ENCODE assay signal across 7 cellular contexts in the genomic region with DNA sequence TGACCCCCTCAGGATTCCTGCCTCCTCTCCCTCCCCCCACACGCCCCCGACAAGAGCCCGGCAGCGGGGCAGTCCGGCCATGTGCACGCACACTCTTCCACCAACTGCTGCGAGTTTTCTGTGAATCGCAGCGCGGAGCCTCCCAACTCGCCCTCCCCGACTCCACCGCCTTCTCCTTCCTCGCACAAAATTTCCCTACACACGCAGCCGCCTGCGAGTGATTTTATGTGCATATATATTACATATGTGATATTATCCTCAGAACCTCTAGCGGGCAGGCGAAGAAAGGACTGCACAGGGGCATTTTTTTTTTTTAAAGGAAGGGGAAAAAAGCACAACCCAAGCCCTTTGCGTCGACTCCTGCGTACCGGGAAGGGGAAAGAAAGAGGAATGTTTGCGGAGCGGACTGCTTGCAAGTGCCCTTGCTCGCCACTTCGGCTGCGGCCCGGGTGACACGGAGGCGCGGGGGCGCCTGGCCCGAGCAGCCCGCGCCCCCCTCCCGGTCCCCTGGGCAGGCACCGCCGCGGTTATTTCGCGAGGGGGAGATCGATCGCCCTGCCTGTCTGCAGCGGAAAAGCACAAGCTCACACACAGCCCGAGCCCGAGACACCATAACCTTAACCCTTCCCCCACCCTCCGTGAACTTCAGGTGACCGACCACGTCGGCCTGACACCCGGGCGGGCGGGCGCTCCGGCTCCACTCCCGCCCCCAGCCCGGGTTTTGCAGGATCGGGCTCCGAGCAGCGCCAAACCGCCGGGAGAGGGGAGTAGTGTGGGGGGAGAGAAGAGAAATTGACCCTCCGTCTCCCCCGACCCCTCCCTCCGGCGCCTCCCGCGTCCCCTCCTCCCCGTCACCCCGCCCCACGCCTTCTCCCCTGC. TPM values are rescaled to one million over a fixed set of nuclear protein-coding genes. Genes with fewer than 3 reads are reported as not detected.
DNase-seq lines count a peak whose midpoint lies in the region; TF ChIP-seq lines count a peak whose summit lies in the region.

No MANE protein-coding gene starts in this region.

- peak overlapping the region; percentile 97 for H3K4me2 ChIP-seq in mammary epithelial cell (ENCODE audit: insufficient read depth, low read depth, low read length)

- peak overlapping the region; percentile 97 for H3K27ac Mint-ChIP-seq in HFFc6

- H3K27ac ChIP-seq in VCaP (peak overlapping the region; percentile 94), mammary epithelial cell (ENCODE audit: insufficient read depth, low read depth, low read length) (peak overlapping the region; percentile 74)

- WGBS in mammary epithelial cell (ENCODE audit: low coverage, missing lambda C conversion rate): 1% methylated on average over 23 of the region's 72 CpGs

- H4K20me1 ChIP-seq in mammary epithelial cell (ENCODE audit: insufficient read depth, low read length): no peaks in the 10 kb centered on the region

- H3K27me3 ChIP-seq in mammary epithelial cell (ENCODE audit: insufficient read depth, low read length): no peaks in the 10 kb centered on the region

- no peaks in the 10 kb centered on the region for H3K9me3 Mint-ChIP-seq in HFFc6

- peak overlapping the region; percentile 96 for H3K4me3 Mint-ChIP-seq in HFFc6

- H3K36me3 Mint-ChIP-seq in HFFc6 (ENCODE audit: low read depth): peaks cover 5% of the 10 kb centered on the region; the same call in 1 of the 2 replicates

- H3K9ac ChIP-seq in mammary epithelial cell (ENCODE audit: insufficient read depth, low read length): peak overlapping the region; percentile 80

- intact Hi-C loops in mammary epithelial cell (cut with micrococcal nuclease): loop anchor here (1.0 to 10.0 kb wide), 6 partner anchors 16 to 978 kb away; partner anchors contain the start of gene MMAA

- DNase-seq in GM13976 (ENCODE audit: low spot score): peak; percentile 84
- peak; percentile 62 for DNase-seq in HFFc6
- DNase-seq in NCI-H1092 treated with DMSO at 0.1 percent for 48 hours (lab: John Stamatoyannopoulos, UW): peak; percentile 70
- peak; percentile 67 for DNase-seq in mammary epithelial cell
- DNase-seq in inferior parietal cortex (ENCODE audit: extremely low spot score): peak; percentile 58
- DNase-seq in stimulated activated CD4-positive, alpha-beta T cell treated with anti-CD3 and anti-CD28 coated beads, Interleukin-12 subunit alpha, Interleukin-12 subunit beta, amount 100 ng/mL, for 24 hours (ENCODE audit: low read depth in 2 of 2): peak; percentile 31 to 45

- H3K4me1 Mint-ChIP-seq in HFFc6 (ENCODE audit: low read depth): peaks cover 64% of the 10 kb centered on the region

- peaks cover 60% of the 10 kb centered on the region for H3K79me2 ChIP-seq in mammary epithelial cell (ENCODE audit: insufficient read depth, low read length)

- BruUV-seq in mammary epithelial cell (replicated peaks; lab: Mats Ljungman, UMichigan): no TSS peak

- peaks cover 20% of the 10 kb centered on the region for H3K4me1 ChIP-seq in mammary epithelial cell (ENCODE audit: insufficient read depth, low read length)

- peak overlapping the region; percentile 84 to 91 (median 85) for H3K4me3 ChIP-seq in mammary epithelial cell (replicated peaks in 1 of 3; ENCODE audit: insufficient read depth in 1 of 3, low read depth in 2 of 3, low read length in 3 of 3)

- no peaks in the 10 kb centered on the region for H3K9me3 ChIP-seq in mammary epithelial cell (replicated peaks; ENCODE audit: insufficient read depth, low read length)

- no peak for TF ChIP-seq CTCF in GM13976 (IDR thresholded peaks at IDR 0.05; ENCODE audit: borderline replicate concordance, control extremely low read depth, extremely low read depth, insufficient read depth, missing control alignments)
- TF ChIP-seq CTCF in HFFc6 (IDR thresholded peaks at IDR 0.05): peak; percentile 54
- TF ChIP-seq CTCF in VCaP (conservative IDR thresholded peaks at IDR 0.05): peak; percentile 22; the same call in 1 of the 2 replicates
- TF ChIP-seq CTCF in mammary epithelial cell (conservative IDR thresholded peaks at IDR 0.05 in 1 of 2, IDR thresholded peaks at IDR 0.05 in 1 of 2; ENCODE audit: extremely low read depth in 1 of 2, insufficient read depth in 1 of 2, low read depth in 1 of 2, low read length in 2 of 2): peak in 1 of 2 donors; percentile 40

- dilution Hi-C loops in mammary epithelial cell (cut with HindIII; ENCODE audit: low sequenced_read_pairs): no loop called here

- in situ Hi-C loops in GM13976 (cut with MboI; ENCODE audit: low sequenced_read_pairs, unreplicated experiment): no loop called here
- in situ Hi-C loops in mammary epithelial cell (cut with MboI; ENCODE audit: low sequenced_read_pairs in 2 of 2): no loop called here

- peak overlapping the region; percentile 85 for H2AFZ ChIP-seq in mammary epithelial cell (ENCODE audit: low read depth, low read length)

- H3K36me3 ChIP-seq in mammary epithelial cell (ENCODE audit: insufficient read depth, low read length): no peaks in the 10 kb centered on the region

- CTCF ChIA-PET in mammary epithelial cell (lab: Charles Lee; ENCODE audit: low non-redundant PET): interaction anchor here (0.6 kb wide), 1 partner anchor 128 kb away, joined by 4 read pairs; no protein-coding TSS in a partner anchor

- H3K27me3 Mint-ChIP-seq in HFFc6 (ENCODE audit: insufficient read depth): no peaks in the 10 kb centered on the region; the same call in 1 of the 2 replicates

RNA-seq across cellular contexts. Expression of gene ZNF827, which starts 2.2 kb away (rescaled TPM):
- total RNA-seq in HFFc6 (2021; fragmentation: NEBNext Ultra II Directional; extraction: Animal tissue kit (Norgen Biotek cat#: 25700)): 10 to 100 TPM; 15.8 to 22.4 (median 17.6) TPM
- total RNA-seq in mammary epithelial cell: 10 to 100 TPM; 14.5 to 18.2 TPM
- polyA plus RNA-seq in mammary epithelial cell: 9.9 TPM
- 17.1 TPM for polyA minus RNA-seq in mammary epithelial cell

Comparison
In these comparisons a context has a peak if more than half of its experiments do, and no peak if none do; other contexts are left out.
1. Peak in every context shown above with its lines: DNase-seq, H3K4me3 ChIP-seq and H3K27ac ChIP-seq.